Comparison of ENCODE assay signal across 16 cellular contexts in the genomic region with DNA sequence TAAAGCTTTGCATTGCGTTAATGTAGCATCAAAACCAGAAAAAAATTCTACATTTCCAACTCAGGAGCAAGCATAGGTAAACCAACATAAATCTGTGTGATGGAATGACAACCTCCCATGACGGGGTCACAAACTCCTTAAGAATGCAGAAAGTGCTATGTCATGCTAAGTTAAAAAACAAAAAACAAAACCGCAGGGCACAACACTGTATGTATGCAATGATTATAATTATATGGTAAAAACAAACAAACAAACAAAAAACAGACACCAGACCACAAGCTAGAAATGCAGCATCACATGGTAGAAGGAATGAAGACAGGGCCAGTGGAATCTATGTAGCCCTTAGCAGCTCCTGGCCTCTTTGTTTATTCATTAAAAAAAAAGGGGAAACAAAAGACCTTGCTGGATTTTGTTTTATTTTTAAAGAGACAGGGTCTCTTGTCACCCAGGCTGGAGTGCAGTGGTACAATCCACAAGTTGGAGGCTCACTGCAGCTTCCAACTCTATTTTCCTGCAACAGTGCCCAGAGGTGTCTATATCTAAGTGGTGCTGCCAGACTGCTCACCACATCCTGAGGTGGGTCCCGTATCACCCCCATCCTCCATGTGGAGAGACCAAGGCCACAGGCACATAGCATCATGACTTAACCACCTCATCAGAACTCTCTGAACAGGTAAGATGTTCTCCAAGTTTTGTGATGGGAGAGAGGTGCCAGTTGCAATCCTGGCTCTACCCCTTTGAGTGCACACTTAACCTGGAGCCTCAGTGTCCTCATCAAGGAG.
DNase-seq lines count a peak whose midpoint lies in the region; ATAC-seq lines count a peak whose summit lies in the region.
"Had no signal": no experiment of that assay in that cellular context is flagged by ENCODE, and none has a peak within 500 bp of the region (broad histone marks: within the 10 kb centered on the region; RNA-seq: fewer than 3 reads in every experiment).

No MANE protein-coding gene starts in this region.

- no peak overlapping the region for H3K27ac ChIP-seq in CD8-positive, alpha-beta memory T cell (ENCODE audit: low read depth, low read length)
- H3K27ac ChIP-seq in Karpas-422 (ENCODE audit: low read length), result peak overlapping the region; percentile 88
- H3K27ac ChIP-seq: gastrocnemius medialis, KMS-11 had no signal

- POLR2A ChIA-PET in CD8-positive, alpha-beta memory T cell (lab: Charles Lee), result interaction anchor here (0.6 kb wide), 1 partner anchor 9 kb away, joined by 3 read pairs; no protein-coding TSS in a partner anchor

- no peaks in the 10 kb centered on the region for H3K9me3 ChIP-seq in CD8-positive, alpha-beta memory T cell (ENCODE audit: low read length)
- no peaks in the 10 kb centered on the region for H3K9me3 ChIP-seq in Karpas-422 (ENCODE audit: low read length)
- H3K9me3 ChIP-seq: gastrocnemius medialis had no signal

- H3K4me1 ChIP-seq in CD8-positive, alpha-beta memory T cell (ENCODE audit: insufficient read depth, low read length), result peaks cover 45% of the 10 kb centered on the region
- H3K4me1 ChIP-seq in Karpas-422 (ENCODE audit: low read length), result peaks cover 73% of the 10 kb centered on the region

- no peak overlapping the region for H2AFZ ChIP-seq in Karpas-422 (ENCODE audit: low read length)

- intact Hi-C loops in dendritic cell treated with granulocyte-macrophage colony-stimulating factor and Interleukin-4, amounts not matched to agents 40 ng/mL and 50 ng/mL, for 4 days (cut with micrococcal nuclease), result no loop called here
- intact Hi-C loops in posterior vena cava (cut with DNase I), result loop anchor here in 1 of 2 donors (2.0 kb wide), 1 partner anchor 48 kb away; no protein-coding TSS in a partner anchor

- H3K4me2 ChIP-seq in Karpas-422 (ENCODE audit: low read depth, low read length, poor library complexity, severe bottlenecking), result peak overlapping the region; percentile 19
- H3K4me2 ChIP-seq: KMS-11 had no signal

- peak overlapping the region in 3 of 7 donors; percentile 17 to 36 (median 22) for H3K4me3 Mint-ChIP-seq in CD8-positive, alpha-beta memory T cell
- H3K4me3 Mint-ChIP-seq in dendritic cell treated with granulocyte-macrophage colony-stimulating factor and Interleukin-4, amounts not matched to agents 40 ng/mL and 50 ng/mL, for 4 days, result no peak overlapping the region

- peak in 1 of 5 donors; percentile 50 for DNase-seq in CD8-positive, alpha-beta memory T cell
- DNase-seq in Karpas-422 (no peak), posterior vena cava (ENCODE audit: low spot score) (peak; percentile 16), pons (ENCODE audit: low spot score) (no peak), cerebellum (ENCODE audit: low spot score) (no peak)
- DNase-seq: anterior cingulate cortex; COR-L47; effector CD4-positive, alpha-beta T cell; gastrocnemius medialis; NCI-H1436; NCI-H524; right cardiac atrium had no signal

- no peak for ATAC-seq in HG02610 (IDR thresholded peaks at IDR 0.05; ENCODE audit: unreplicated experiment)
- no peak for ATAC-seq in GM19328 (IDR thresholded peaks at IDR 0.05; ENCODE audit: unreplicated experiment)
- ATAC-seq: gastrocnemius medialis, right cardiac atrium had no signal

- no peaks in the 10 kb centered on the region for H4K20me1 ChIP-seq in Karpas-422 (ENCODE audit: insufficient read depth, low read depth, low read length)

- H3K79me2 ChIP-seq in Karpas-422 (ENCODE audit: low read length), result peaks cover 25% of the 10 kb centered on the region

- 0 out of 2 replicates have a peak overlapping the region, but pooled peaks have one; percentile 6 for H3K9ac ChIP-seq in Karpas-422 (ENCODE audit: low read length)
- H3K9ac ChIP-seq: KMS-11 had no signal

- no peaks in the 10 kb centered on the region for H3K36me3 ChIP-seq in CD8-positive, alpha-beta memory T cell (ENCODE audit: insufficient read depth, low read length)
- H3K36me3 ChIP-seq in Karpas-422 (ENCODE audit: insufficient read depth, low read length), result peaks cover 5% of the 10 kb centered on the region; the same call in 1 of the 2 replicates

- CTCF ChIA-PET in CD8-positive, alpha-beta memory T cell (lab: Charles Lee), result no interaction called here

- no peak overlapping the region for H3K4me3 ChIP-seq in CD8-positive, alpha-beta memory T cell (ENCODE audit: low read length)
- no peak overlapping the region for H3K4me3 ChIP-seq in Karpas-422 (ENCODE audit: low read length)
- H3K4me3 ChIP-seq: gastrocnemius medialis had no signal

- peaks cover 35 to 78% (median 48%) of the 10 kb centered on the region in 3 donors for H3K4me1 Mint-ChIP-seq in CD8-positive, alpha-beta memory T cell
- H3K4me1 Mint-ChIP-seq in dendritic cell treated with granulocyte-macrophage colony-stimulating factor and Interleukin-4, amounts not matched to agents 40 ng/mL and 50 ng/mL, for 4 days (ENCODE audit: low read depth), result peaks cover 88% of the 10 kb centered on the region

- H3K27me3 Mint-ChIP-seq in CD8-positive, alpha-beta memory T cell, result no peaks in the 10 kb centered on the region
- no peaks in the 10 kb centered on the region for H3K27me3 Mint-ChIP-seq in dendritic cell treated with granulocyte-macrophage colony-stimulating factor and Interleukin-4, amounts not matched to agents 40 ng/mL and 50 ng/mL, for 4 days

- H3K27me3 ChIP-seq in CD8-positive, alpha-beta memory T cell (ENCODE audit: insufficient read depth, low read length, poor library complexity, severe bottlenecking), result no peaks in the 10 kb centered on the region
- H3K27me3 ChIP-seq in Karpas-422 (ENCODE audit: low read length), result no peaks in the 10 kb centered on the region
- H3K27me3 ChIP-seq: gastrocnemius medialis had no signal

- H3K36me3 Mint-ChIP-seq in CD8-positive, alpha-beta memory T cell, result peaks cover 0 to 73% (median 12%) of the 10 kb centered on the region in 3 donors
- peaks cover 43% of the 10 kb centered on the region for H3K36me3 Mint-ChIP-seq in dendritic cell treated with granulocyte-macrophage colony-stimulating factor and Interleukin-4, amounts not matched to agents 40 ng/mL and 50 ng/mL, for 4 days (ENCODE audit: low read depth)

- peak overlapping the region in 6 of 8 donors; percentile 36 to 87 (median 46) for H3K27ac Mint-ChIP-seq in CD8-positive, alpha-beta memory T cell
- H3K27ac Mint-ChIP-seq in dendritic cell treated with granulocyte-macrophage colony-stimulating factor and Interleukin-4, amounts not matched to agents 40 ng/mL and 50 ng/mL, for 4 days, result peak overlapping the region; percentile 76

- no peaks in the 10 kb centered on the region for H3K9me3 Mint-ChIP-seq in CD8-positive, alpha-beta memory T cell
- no peaks in the 10 kb centered on the region for H3K9me3 Mint-ChIP-seq in dendritic cell treated with granulocyte-macrophage colony-stimulating factor and Interleukin-4, amounts not matched to agents 40 ng/mL and 50 ng/mL, for 4 days

- H3K9me2 ChIP-seq in Karpas-422 (replicated peaks; ENCODE audit: insufficient read depth, low read length), result no peaks in the 10 kb centered on the region
